8 cellular contexts compared by ENCODE assay signal in the genomic region with DNA sequence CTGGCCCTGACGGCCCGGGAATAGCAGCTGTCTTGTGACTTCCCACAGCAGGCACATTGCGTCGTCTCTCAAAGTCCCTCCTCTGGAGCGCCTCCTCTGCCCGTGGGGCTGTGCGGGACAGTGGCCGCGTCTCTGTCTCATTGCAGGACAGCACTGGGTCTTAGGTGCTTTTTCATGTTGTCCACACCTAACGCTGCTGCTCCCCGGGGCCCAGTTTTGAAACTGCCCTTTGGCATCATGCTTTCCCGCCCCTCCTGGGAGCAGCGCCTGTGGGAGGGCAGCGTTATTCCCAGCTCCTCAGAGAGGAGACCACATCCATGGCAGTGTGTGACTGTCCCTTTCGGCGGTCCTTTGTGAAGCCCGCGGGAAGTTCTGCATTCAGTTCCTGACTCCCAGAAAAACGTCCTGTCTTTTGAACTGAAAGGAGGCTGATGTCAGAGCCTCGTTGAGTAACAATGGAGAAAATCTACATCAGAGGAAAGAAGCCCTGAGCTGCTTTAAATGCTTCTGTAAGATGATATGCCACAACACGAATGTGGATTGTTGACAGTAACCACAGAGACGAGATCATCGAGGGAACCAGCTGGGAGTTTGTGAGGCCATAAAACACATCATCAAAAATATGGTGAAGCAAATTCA.
DNase-seq lines count a peak whose midpoint lies in the region; TF ChIP-seq lines count a peak whose summit lies in the region.

No MANE protein-coding gene starts in this region.

- 32% methylated on average over 23 of the region's 23 CpGs for WGBS in prostate gland

- no peaks in the 10 kb centered on the region for H3K9me3 ChIP-seq in prostate gland

- no peak overlapping the region for H3K4me3 ChIP-seq in prostate gland

- DNase-seq in HT1080 (ENCODE audit: low read depth) (peak; percentile 29), RPMI7951 (ENCODE audit: low read depth) (peak; percentile 24), glomerular visceral epithelial cell (ENCODE audit: extremely low spot score) (peak; percentile 74), prostate gland (ENCODE audit: low spot score) (peak; percentile 49), HuH-7 (ENCODE audit: low spot score) (no peak), NOMO-1 treated with DMSO at 0.1 percent for 48 hours (lab: John Stamatoyannopoulos, UW; ENCODE audit: unreplicated experiment) (no peak)
- DNase-seq in activated naive CD4-positive, alpha-beta T cell (lab: John Stamatoyannopoulos, UW) = no peak
- no peak for DNase-seq in stimulated activated CD4-positive, alpha-beta T cell treated with anti-CD3 and anti-CD28 coated beads, Interleukin-12 subunit alpha, Interleukin-12 subunit beta, amount 100 ng/mL, for 4 hours

- H3K27me3 ChIP-seq in prostate gland (replicated peaks; ENCODE audit: insufficient read depth) = no peaks in the 10 kb centered on the region

- intact Hi-C loops in prostate gland (cut with DNase I) = loop anchor here (10.0 kb wide), 1 partner anchor 56 kb away; no protein-coding TSS in a partner anchor

- peaks cover 2% of the 10 kb centered on the region for H3K4me1 ChIP-seq in prostate gland (replicated peaks)

- H3K27ac ChIP-seq in prostate gland = peak overlapping the region in 1 of 2 donors; percentile 47

- no peak for TF ChIP-seq POLR2A in prostate gland (IDR thresholded peaks at IDR 0.05)

- no peak for TF ChIP-seq CTCF in prostate gland (IDR thresholded peaks at IDR 0.05)

- H3K36me3 ChIP-seq in prostate gland = no peaks in the 10 kb centered on the region

Comparison
In these comparisons a context has a peak if more than half of its experiments do, and no peak if none do; other contexts are left out.
1. DNase-seq: peak in HT1080 (single experiment), RPMI7951 (single experiment), glomerular visceral epithelial cell (single experiment) and prostate gland (single experiment); none in activated naive CD4-positive, alpha-beta T cell (0 of 4), stimulated activated CD4-positive, alpha-beta T cell treated with anti-CD3 and anti-CD28 coated beads, Interleukin-12 subunit alpha, Interleukin-12 subunit beta, amount 100 ng/mL, for 4 hours (single experiment), HuH-7 (single experiment) and NOMO-1 treated with DMSO at 0.1 percent for 48 hours (single experiment).